Comparison of ENCODE assay signal across 16 cellular contexts in genomic region chr20:15482525-15482924, GRCh38.
"Had no signal": no experiment of that assay in that cellular context is flagged by ENCODE, and none has a peak within 500 bp of the region (broad histone marks: within the 10 kb centered on the region; RNA-seq: fewer than 3 reads in every experiment).

No MANE protein-coding gene starts in this region.

- H3K27me3 ChIP-seq: cardiac muscle cell, dorsolateral prefrontal cortex, heart right ventricle, spleen, upper lobe of right lung had no signal

- H3K4me3 ChIP-seq: cardiac muscle cell, dorsolateral prefrontal cortex, heart right ventricle, spleen, upper lobe of right lung had no signal

- H3K4me1 Mint-ChIP-seq: activated naive CD8-positive, alpha-beta T cell treated with anti-CD3 and anti-CD28 coated beads for 36 hours; naive thymus-derived CD8-positive, alpha-beta T cell had no signal

- H3K4me1 ChIP-seq: heart right ventricle, spleen, upper lobe of right lung had no signal

- H3K27me3 Mint-ChIP-seq: activated naive CD8-positive, alpha-beta T cell treated with anti-CD3 and anti-CD28 coated beads for 36 hours had no signal

- H3K9me3 ChIP-seq: heart right ventricle, upper lobe of right lung had no signal

- DNase-seq: activated CD4-positive, alpha-beta T cell treated with anti-CD3 and anti-CD28 coated beads, Interleukin-2, amount 50 U/mL, for 4 hours; activated naive CD8-positive, alpha-beta T cell treated with anti-CD3 and anti-CD28 coated beads for 36 hours; activated T-cell treated with anti-CD3 and anti-CD28 coated beads for 4 hours; amniotic stem cell; dorsolateral prefrontal cortex; heart right ventricle; left ventricle myocardium superior; mesenchymal stem cell; naive thymus-derived CD8-positive, alpha-beta T cell; spleen; stimulated activated naive CD4-positive, alpha-beta T cell; upper lobe of right lung had no signal

- H3K9me3 Mint-ChIP-seq: activated T-helper 1 cell treated with anti-CD3 and anti-CD28 coated beads, Interleukin-12 subunit alpha, Interleukin-12 subunit beta, Interleukin-2, Interleukin-4 antibody, amounts not matched to agents 30 ng/mL and 10 ng/mL and 1 ng/mL, durations not matched to agents 14 hours and 24 hours and 36 hours had no signal

- H3K4me3 Mint-ChIP-seq: activated naive CD8-positive, alpha-beta T cell treated with anti-CD3 and anti-CD28 coated beads for 36 hours; activated T-helper 1 cell treated with anti-CD3 and anti-CD28 coated beads, Interleukin-12 subunit alpha, Interleukin-12 subunit beta, Interleukin-2, Interleukin-4 antibody, amounts not matched to agents 30 ng/mL and 10 ng/mL and 1 ng/mL, durations not matched to agents 14 hours and 24 hours and 36 hours; naive thymus-derived CD8-positive, alpha-beta T cell; T-helper 1 cell treated with Interleukin-12 subunit alpha and Interleukin-12 subunit beta and Interleukin-4 antibody, amounts not matched to agents 30 μg/mL and 1 μg/mL, for 36 hours had no signal

- H3K27ac Mint-ChIP-seq: activated naive CD8-positive, alpha-beta T cell treated with anti-CD3 and anti-CD28 coated beads for 36 hours; activated T-helper 1 cell treated with anti-CD3 and anti-CD28 coated beads, Interleukin-12 subunit alpha, Interleukin-12 subunit beta, Interleukin-2, Interleukin-4 antibody, amounts not matched to agents 30 ng/mL and 10 ng/mL and 1 ng/mL, durations not matched to agents 14 hours and 24 hours and 36 hours; naive thymus-derived CD8-positive, alpha-beta T cell; T-helper 1 cell treated with Interleukin-12 subunit alpha and Interleukin-12 subunit beta and Interleukin-4 antibody, amounts not matched to agents 30 μg/mL and 1 μg/mL, for 36 hours had no signal

- H3K27ac ChIP-seq: cardiac muscle cell, dorsolateral prefrontal cortex, heart right ventricle, spleen, upper lobe of right lung, VCaP had no signal

- H3K36me3 Mint-ChIP-seq: activated naive CD8-positive, alpha-beta T cell treated with anti-CD3 and anti-CD28 coated beads for 36 hours; naive thymus-derived CD8-positive, alpha-beta T cell had no signal

- H3K36me3 ChIP-seq: cardiac muscle cell, heart right ventricle, spleen, upper lobe of right lung had no signal
